Comparison of ENCODE assay signal across 8 cellular contexts in genomic region chr20:45629496-45630100, GRCh38. TPM values are rescaled to one million over a fixed set of nuclear protein-coding genes. Genes with fewer than 3 reads are reported as not detected.
DNase-seq lines count a peak whose midpoint lies in the region; ATAC-seq and TF ChIP-seq lines count a peak whose summit lies in the region.

Gene WFDC10A (plus strand): TSS chr20:45629739. CDS start chr20:45629814, 75 bp downstream.

- H3K9me3 ChIP-seq in HAP-1 (no peaks in the 10 kb centered on the region; the same call in 1 of the 2 replicates), OCI-LY7 (ENCODE audit: low read length) (no peaks in the 10 kb centered on the region)

- no peak within 1 kb of the TSS for H3K4me3 ChIP-seq in HAP-1
- no peak within 1 kb of the TSS for H3K4me3 ChIP-seq in OCI-LY7 (ENCODE audit: low read depth, low read length, poor library complexity, severe bottlenecking)

- H3K79me2 ChIP-seq in OCI-LY7 (ENCODE audit: insufficient read depth, low read depth, low read length): no peaks in the 10 kb centered on the region

- POLR2A ChIA-PET in OCI-LY7 (lab: Charles Lee): interaction anchor here (0.7 kb wide), 1 partner anchor 18 kb away, joined by 3 read pairs; no protein-coding TSS in a partner anchor

- intact Hi-C loops in OCI-LY7 (cut with micrococcal nuclease; ENCODE audit: unreplicated experiment): no loop called here

- DNase-seq in DMS 273 treated with DMSO at 0.1 percent for 48 hours (lab: John Stamatoyannopoulos, UW): peak; percentile 5
- DNase-seq in HAP-1 (ENCODE audit: low spot score in 2 of 2): peak; percentile 61 to 62
- DNase-seq in OCI-LY7 (ENCODE audit: low spot score): peak; percentile 28
- peak; percentile 46 for DNase-seq in astrocyte of the hippocampus (ENCODE audit: low read depth, low spot score)
- DNase-seq in iPS-NIHi7 (ENCODE audit: extremely low spot score): peak; percentile 90
- peak; percentile 10 to 18 for DNase-seq in stimulated activated CD4-positive, alpha-beta T cell treated with anti-CD3 and anti-CD28 coated beads, Interleukin-4, amount 100 ng/mL, for 48 hours (ENCODE audit: low read depth in 2 of 2)
- no peak for DNase-seq in NCI-H146 treated with DMSO at 0.1 percent for 48 hours (lab: John Stamatoyannopoulos, UW; ENCODE audit: unreplicated experiment)

- TF ChIP-seq CTCF in OCI-LY7 (conservative IDR thresholded peaks at IDR 0.05; ENCODE audit: low read length): peak; percentile 73

- no peak within 1 kb of the TSS for H3K4me2 ChIP-seq in OCI-LY7 (ENCODE audit: low read length)

- no peak within 1 kb of the TSS for H2AFZ ChIP-seq in OCI-LY7 (ENCODE audit: low read length)

- H3K4me1 ChIP-seq in HAP-1 (no peaks in the 10 kb centered on the region), OCI-LY7 (ENCODE audit: insufficient read depth, low read length, poor library complexity, severe bottlenecking) (no peaks in the 10 kb centered on the region)

- no peaks in the 10 kb centered on the region for H4K20me1 ChIP-seq in OCI-LY7 (ENCODE audit: insufficient read depth, low read length)

- no peaks in the 10 kb centered on the region for H3K9me2 ChIP-seq in OCI-LY7 (ENCODE audit: insufficient read depth, low read length)

- ATAC-seq in GM19463 (IDR thresholded peaks at IDR 0.05; ENCODE audit: unreplicated experiment): no peak

- no TSS peak for BruUV-seq in OCI-LY7 (replicated peaks; lab: Mats Ljungman, UMichigan)

- H3K27me3 ChIP-seq in HAP-1 (ENCODE audit: low read depth): no peaks in the 10 kb centered on the region

- no peak within 1 kb of the TSS for H3K27ac ChIP-seq in OCI-LY7 (ENCODE audit: low read depth, low read length, poor library complexity, severe bottlenecking)

- CTCF ChIA-PET in OCI-LY7 (lab: Charles Lee; ENCODE audit: unreplicated experiment): no interaction called here

- H3K36me3 ChIP-seq in HAP-1 (replicated peaks) (no peaks in the 10 kb centered on the region), OCI-LY7 (ENCODE audit: insufficient read depth, low read length) (no peaks in the 10 kb centered on the region)

- in situ Hi-C loops in HAP-1 (cut with MboI; ENCODE audit: low sequenced_read_pairs): no loop called here

RNA-seq across cellular contexts. Expression of gene WFDC10A, which starts in this region (rescaled TPM):
- not detected in 2 replicates for total RNA-seq in OCI-LY7 (2014; rRNA removed; shearing (Covaris generic))
- total RNA-seq in OCI-LY7 (2022): not detected in 2 replicates

Comparison
In these comparisons a context has a peak if more than half of its experiments do, and no peak if none do; other contexts are left out.
1. Peak in DNase-seq in OCI-LY7; RNA of the gene not detected or under 1 TPM.